7 cellular contexts compared by ENCODE assay signal in genomic region chr3:111428301-111428700, GRCh38.
"Had no signal": no experiment of that assay in that cellular context is flagged by ENCODE, and none has a peak within 500 bp of the region (broad histone marks: within the 10 kb centered on the region; RNA-seq: fewer than 3 reads in every experiment).

No MANE protein-coding gene starts in this region.

- ATAC-seq: GM23338 had no signal

- FAIRE-seq: H1, H54, HTR-8/SVneo had no signal

- H3K4me3 ChIP-seq: GM23338 had no signal

- DNase-seq: H9, HCEC 1CT, KBM-7 had no signal
